ENCODE assay signal across 1 cellular context in the genomic region with DNA sequence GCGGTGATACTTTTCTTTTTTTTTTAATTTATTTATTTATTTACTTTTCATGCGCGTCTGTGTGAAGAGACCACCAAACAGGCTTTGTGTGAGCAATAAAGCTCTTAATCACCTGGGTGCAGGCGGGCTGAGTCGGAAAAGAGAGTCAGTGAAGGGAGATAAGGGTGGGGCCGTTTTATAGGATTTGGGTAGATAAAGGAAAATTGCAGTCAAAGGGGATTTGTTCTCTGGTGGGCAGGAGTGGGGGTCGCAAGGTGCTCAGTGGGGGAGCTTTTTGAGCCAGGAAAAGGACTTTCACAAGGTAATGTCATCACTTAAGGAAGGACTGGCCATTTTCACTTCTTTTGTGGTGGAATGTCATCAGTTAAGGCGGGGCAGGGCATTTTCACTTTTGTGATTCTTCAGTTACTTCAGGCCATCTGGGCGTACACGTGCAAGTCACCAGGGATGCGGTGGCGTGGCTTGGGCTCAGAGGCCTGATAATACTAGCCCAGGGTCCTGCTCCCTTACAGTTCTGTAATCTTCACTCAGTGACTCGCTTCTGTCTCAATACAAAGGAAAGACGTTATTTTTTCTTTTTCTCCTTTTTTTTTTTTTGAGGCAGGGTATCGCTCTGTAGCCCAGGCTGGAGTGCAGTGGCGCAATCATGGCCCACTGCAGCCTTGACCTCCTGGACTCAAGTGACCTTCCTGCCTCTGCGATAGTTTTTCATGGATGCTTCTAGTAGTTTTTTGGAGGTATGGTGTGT.
TF ChIP-seq lines count a peak whose summit lies in the region.
"Not testable (repeated sequence)": the region's sequence is repeated elsewhere in the genome, so short reads cannot be mapped to it uniquely, and the experiment has no call there.

No MANE protein-coding gene starts in this region.

TF ChIP-seq in K562, 482 proteins besides CTCF, POLR2A, EP300 and RAD21 (continued from another document):
- TF ChIP-seq, protein P1, sequence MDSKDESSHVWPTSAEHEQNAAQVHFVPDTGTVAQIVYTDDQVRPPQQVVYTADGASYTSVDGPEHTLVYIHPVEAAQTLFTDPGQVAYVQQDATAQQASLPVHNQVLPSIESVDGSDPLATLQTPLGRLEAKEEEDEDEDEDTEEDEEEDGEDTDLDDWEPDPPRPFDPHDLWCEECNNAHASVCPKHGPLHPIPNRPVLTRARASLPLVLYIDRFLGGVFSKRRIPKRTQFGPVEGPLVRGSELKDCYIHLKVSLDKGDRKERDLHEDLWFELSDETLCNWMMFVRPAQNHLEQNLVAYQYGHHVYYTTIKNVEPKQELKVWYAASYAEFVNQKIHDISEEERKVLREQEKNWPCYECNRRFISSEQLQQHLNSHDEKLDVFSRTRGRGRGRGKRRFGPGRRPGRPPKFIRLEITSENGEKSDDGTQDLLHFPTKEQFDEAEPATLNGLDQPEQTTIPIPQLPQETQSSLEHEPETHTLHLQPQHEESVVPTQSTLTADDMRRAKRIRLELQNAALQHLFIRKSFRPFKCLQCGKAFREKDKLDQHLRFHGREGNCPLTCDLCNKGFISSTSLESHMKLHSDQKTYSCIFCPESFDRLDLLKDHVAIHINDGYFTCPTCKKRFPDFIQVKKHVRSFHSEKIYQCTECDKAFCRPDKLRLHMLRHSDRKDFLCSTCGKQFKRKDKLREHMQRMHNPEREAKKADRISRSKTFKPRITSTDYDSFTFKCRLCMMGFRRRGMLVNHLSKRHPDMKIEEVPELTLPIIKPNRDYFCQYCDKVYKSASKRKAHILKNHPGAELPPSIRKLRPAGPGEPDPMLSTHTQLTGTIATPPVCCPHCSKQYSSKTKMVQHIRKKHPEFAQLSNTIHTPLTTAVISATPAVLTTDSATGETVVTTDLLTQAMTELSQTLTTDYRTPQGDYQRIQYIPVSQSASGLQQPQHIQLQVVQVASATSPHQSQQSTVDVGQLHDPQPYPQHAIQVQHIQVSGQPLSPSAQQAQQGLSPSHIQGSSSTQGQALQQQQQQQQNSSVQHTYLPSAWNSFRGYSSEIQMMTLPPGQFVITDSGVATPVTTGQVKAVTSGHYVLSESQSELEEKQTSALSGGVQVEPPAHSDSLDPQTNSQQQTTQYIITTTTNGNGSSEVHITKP (IDR thresholded peaks at IDR 0.05; ENCODE audit: partially characterized antibody): peak; percentile 53
- TF ChIP-seq SMARCC2 (IDR thresholded peaks at IDR 0.05; ENCODE audit: low read depth) (peak; percentile 82), ATF7 (IDR thresholded peaks at IDR 0.05) (peak; percentile 70), MYNN (IDR thresholded peaks at IDR 0.05) (peak; percentile 79; the same call in 1 of the 2 replicates), ZNF584 (CRISPR knock-in tag; IDR thresholded peaks at IDR 0.05; ENCODE audit: low read depth) (peak; percentile 78), BRD9 (IDR thresholded peaks at IDR 0.05; ENCODE audit: low read depth, partially characterized antibody) (peak; percentile 77), BCOR (IDR thresholded peaks at IDR 0.05) (peak; percentile 25; the same call in 1 of the 2 replicates), DPF2 (IDR thresholded peaks at IDR 0.05) (peak; percentile 92), TEAD1 (CRISPR knock-in tag; IDR thresholded peaks at IDR 0.05) (peak; percentile 70 to 95; a peak in 3 of 4 replicates), CUX1 (CRISPR knock-in tag; IDR thresholded peaks at IDR 0.05) (peak; percentile 39; the same call in 1 of the 2 replicates), E2F6 (IDR thresholded peaks at IDR 0.05; ENCODE audit: borderline replicate concordance in 1 of 2, extremely low read depth in 1 of 2, insufficient read depth in 1 of 2, insufficient read length in 1 of 2, low read depth in 1 of 2, low read length in 1 of 2, poor library complexity in 1 of 2, severe bottlenecking in 1 of 2) (peak; percentile 62 to 70), ATF1 (tag; IDR thresholded peaks at IDR 0.05) (peak; percentile 69), SMARCB1 (IDR thresholded peaks at IDR 0.05; ENCODE audit: insufficient read length, low read depth) (peak; percentile 84), ZNF398 (CRISPR knock-in tag; IDR thresholded peaks at IDR 0.05) (0 out of 2 replicates have a peak, but pooled peaks have one; percentile 23), FOXK2 (conservative IDR thresholded peaks at IDR 0.05 in 1 of 2, IDR thresholded peaks at IDR 0.05 in 1 of 2; ENCODE audit: low read depth in 2 of 2) (peak in 1 of 2 experiments; percentile 36; a peak in 2 of 4 replicates), GABPB1 (CRISPR knock-in tag; IDR thresholded peaks at IDR 0.05) (0 out of 2 replicates have a peak, but pooled peaks have one; percentile 3), NBN (IDR thresholded peaks at IDR 0.05; ENCODE audit: low read depth) (peak; percentile 16; the same call in 1 of the 2 replicates), TOE1 (IDR thresholded peaks at IDR 0.05; ENCODE audit: borderline replicate concordance) (peak; percentile 45; the same call in 1 of the 2 replicates), TBP (optimal IDR thresholded peaks at IDR 0.05; ENCODE audit: low read depth, low read length) (peak; percentile 40), JUN (IDR thresholded peaks at IDR 0.05; ENCODE audit: borderline replicate concordance, low read depth, low read length) (peak; percentile 54; the same call in 1 of the 2 replicates), JUN (CRISPR knock-in tag; IDR thresholded peaks at IDR 0.05; ENCODE audit: borderline replicate concordance) (peak; percentile 63; the same call in 1 of the 2 replicates), NR4A1 (tag; IDR thresholded peaks at IDR 0.05) (peak; percentile 60; the same call in 1 of the 2 replicates), MXI1 (IDR thresholded peaks at IDR 0.05; ENCODE audit: low read depth, low read length) (peak; percentile 49; the same call in 1 of the 2 replicates), RNF2 (IDR thresholded peaks at IDR 0.05) (peak; percentile 40; the same call in 1 of the 2 replicates), USF1 (CRISPR knock-in tag; IDR thresholded peaks at IDR 0.05) (peak; percentile 62), DACH1 (IDR thresholded peaks at IDR 0.05; ENCODE audit: partially characterized antibody) (peak; percentile 45)
- not testable (repeated sequence) for TF ChIP-seq MYNN (CRISPR knock-in tag; IDR thresholded peaks at IDR 0.05); ATF1 (CRISPR knock-in tag; IDR thresholded peaks at IDR 0.05); TOE1 (CRISPR knock-in tag; IDR thresholded peaks at IDR 0.05; ENCODE audit: borderline replicate concordance, low read depth); NR4A1 (CRISPR knock-in tag; IDR thresholded peaks at IDR 0.05)
- TF ChIP-seq, protein P2, sequence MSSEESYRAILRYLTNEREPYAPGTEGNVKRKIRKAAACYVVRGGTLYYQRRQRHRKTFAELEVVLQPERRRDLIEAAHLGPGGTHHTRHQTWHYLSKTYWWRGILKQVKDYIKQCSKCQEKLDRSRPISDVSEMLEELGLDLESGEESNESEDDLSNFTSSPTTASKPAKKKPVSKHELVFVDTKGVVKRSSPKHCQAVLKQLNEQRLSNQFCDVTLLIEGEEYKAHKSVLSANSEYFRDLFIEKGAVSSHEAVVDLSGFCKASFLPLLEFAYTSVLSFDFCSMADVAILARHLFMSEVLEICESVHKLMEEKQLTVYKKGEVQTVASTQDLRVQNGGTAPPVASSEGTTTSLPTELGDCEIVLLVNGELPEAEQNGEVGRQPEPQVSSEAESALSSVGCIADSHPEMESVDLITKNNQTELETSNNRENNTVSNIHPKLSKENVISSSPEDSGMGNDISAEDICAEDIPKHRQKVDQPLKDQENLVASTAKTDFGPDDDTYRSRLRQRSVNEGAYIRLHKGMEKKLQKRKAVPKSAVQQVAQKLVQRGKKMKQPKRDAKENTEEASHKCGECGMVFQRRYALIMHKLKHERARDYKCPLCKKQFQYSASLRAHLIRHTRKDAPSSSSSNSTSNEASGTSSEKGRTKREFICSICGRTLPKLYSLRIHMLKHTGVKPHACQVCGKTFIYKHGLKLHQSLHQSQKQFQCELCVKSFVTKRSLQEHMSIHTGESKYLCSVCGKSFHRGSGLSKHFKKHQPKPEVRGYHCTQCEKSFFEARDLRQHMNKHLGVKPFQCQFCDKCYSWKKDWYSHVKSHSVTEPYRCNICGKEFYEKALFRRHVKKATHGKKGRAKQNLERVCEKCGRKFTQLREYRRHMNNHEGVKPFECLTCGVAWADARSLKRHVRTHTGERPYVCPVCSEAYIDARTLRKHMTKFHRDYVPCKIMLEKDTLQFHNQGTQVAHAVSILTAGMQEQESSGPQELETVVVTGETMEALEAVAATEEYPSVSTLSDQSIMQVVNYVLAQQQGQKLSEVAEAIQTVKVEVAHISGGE (CRISPR knock-in tag; IDR thresholded peaks at IDR 0.05): peak in 1 of 3 experiments; percentile 39; a peak in 1 of 6 replicates
- TF ChIP-seq, protein P3, sequence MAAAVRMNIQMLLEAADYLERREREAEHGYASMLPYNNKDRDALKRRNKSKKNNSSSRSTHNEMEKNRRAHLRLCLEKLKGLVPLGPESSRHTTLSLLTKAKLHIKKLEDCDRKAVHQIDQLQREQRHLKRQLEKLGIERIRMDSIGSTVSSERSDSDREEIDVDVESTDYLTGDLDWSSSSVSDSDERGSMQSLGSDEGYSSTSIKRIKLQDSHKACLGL (CRISPR knock-in tag; IDR thresholded peaks at IDR 0.05; ENCODE audit: borderline replicate concordance, poor library complexity, severe bottlenecking): peak; percentile 65
- TF ChIP-seq, protein P4, sequence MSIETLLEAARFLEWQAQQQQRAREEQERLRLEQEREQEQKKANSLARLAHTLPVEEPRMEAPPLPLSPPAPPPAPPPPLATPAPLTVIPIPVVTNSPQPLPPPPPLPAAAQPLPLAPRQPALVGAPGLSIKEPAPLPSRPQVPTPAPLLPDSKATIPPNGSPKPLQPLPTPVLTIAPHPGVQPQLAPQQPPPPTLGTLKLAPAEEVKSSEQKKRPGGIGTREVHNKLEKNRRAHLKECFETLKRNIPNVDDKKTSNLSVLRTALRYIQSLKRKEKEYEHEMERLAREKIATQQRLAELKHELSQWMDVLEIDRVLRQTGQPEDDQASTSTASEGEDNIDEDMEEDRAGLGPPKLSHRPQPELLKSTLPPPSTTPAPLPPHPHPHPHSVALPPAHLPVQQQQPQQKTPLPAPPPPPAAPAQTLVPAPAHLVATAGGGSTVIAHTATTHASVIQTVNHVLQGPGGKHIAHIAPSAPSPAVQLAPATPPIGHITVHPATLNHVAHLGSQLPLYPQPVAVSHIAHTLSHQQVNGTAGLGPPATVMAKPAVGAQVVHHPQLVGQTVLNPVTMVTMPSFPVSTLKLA (conservative IDR thresholded peaks at IDR 0.05): peak; percentile 93 to 97
- TF ChIP-seq, protein P5, sequence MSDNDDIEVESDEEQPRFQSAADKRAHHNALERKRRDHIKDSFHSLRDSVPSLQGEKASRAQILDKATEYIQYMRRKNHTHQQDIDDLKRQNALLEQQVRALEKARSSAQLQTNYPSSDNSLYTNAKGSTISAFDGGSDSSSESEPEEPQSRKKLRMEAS (CRISPR knock-in tag; IDR thresholded peaks at IDR 0.05): peak; percentile 95
